ENCODE assay signal across 12 cellular contexts in the genomic region with DNA sequence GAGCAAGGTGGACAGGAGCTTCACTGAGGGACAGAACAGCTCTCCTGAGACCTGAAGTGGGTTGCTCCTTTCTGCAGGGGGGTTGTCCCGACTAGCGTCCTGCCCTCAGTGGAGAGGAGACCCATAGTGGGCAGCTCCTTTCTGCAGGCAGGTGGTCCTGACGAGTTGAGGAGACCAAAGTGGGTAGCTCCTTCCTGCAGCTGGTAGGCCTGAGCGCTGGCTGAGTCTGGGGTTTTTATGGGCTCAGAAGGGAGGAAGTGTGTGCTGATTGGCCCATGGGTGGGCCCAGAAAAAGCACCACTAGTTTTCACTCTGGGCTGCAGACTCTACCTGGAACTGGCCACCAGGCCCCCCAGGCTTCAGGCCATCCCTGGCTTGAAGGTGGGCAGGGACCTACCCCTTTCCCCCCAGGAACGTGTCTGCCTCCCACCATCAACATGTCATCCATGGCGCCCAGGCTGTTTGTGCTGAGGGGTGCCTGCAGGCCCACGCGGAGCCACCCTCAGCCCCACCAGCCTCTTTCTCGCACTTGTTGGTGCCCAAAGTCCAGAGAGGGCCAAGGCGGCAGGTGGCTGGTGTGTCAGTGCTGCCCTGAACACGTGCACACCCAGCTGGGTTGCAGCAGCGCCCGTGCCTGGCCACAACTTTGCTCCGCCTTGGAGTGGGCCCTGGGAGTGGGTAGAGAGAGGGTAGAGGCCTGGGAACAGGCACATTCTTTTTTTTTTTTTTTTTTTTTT. TPM values are rescaled to one million over a fixed set of nuclear protein-coding genes. Genes with fewer than 3 reads are reported as not detected.
DNase-seq lines count a peak whose midpoint lies in the region; ATAC-seq, FAIRE-seq and TF ChIP-seq lines count a peak whose summit lies in the region.
"Had no signal": no experiment of that assay in that cellular context is flagged by ENCODE, and none has a peak within 500 bp of the region (broad histone marks: within the 10 kb centered on the region; RNA-seq: fewer than 3 reads in every experiment).

No MANE protein-coding gene starts in this region.

- TF ChIP-seq CTCF in KMS-11 (conservative IDR thresholded peaks at IDR 0.05; ENCODE audit: low read depth, low read length) (no peak), GM12878 (IDR thresholded peaks at IDR 0.05 in 2 of 3, conservative IDR thresholded peaks at IDR 0.05 in 1 of 3; ENCODE audit: control insufficient read depth in 2 of 3, extremely low read depth in 1 of 3, insufficient read depth in 1 of 3, low read depth in 3 of 3, low read length in 3 of 3) (no peak), neural progenitor cell (IDR thresholded peaks at IDR 0.05) (no peak), gastroesophageal sphincter (IDR thresholded peaks at IDR 0.05) (no peak)

- H4K20me1 ChIP-seq in KMS-11 (ENCODE audit: insufficient read depth) (no peaks in the 10 kb centered on the region), GM12878 (ENCODE audit: control insufficient read depth, insufficient read depth) (no peaks in the 10 kb centered on the region), neural progenitor cell (ENCODE audit: low read depth) (peaks cover 27% of the 10 kb centered on the region)

- peak overlapping the region; percentile 93 for H3K4me3 Mint-ChIP-seq in activated CD4-positive, alpha-beta T cell treated with anti-CD3 and anti-CD28 coated beads for 36 hours
- H3K4me3 Mint-ChIP-seq in neural progenitor cell, result peak overlapping the region; percentile 89

- no peaks in the 10 kb centered on the region for H3K27me3 Mint-ChIP-seq in activated CD4-positive, alpha-beta T cell treated with anti-CD3 and anti-CD28 coated beads for 36 hours
- peaks cover 4% of the 10 kb centered on the region for H3K27me3 Mint-ChIP-seq in neural progenitor cell (ENCODE audit: insufficient read depth, low read depth)

- peaks cover 30% of the 10 kb centered on the region for H3K79me2 ChIP-seq in KMS-11 (ENCODE audit: insufficient read depth, low read depth)
- H3K79me2 ChIP-seq in GM12878 (ENCODE audit: control insufficient read depth, insufficient read depth, low read length), result peaks cover 40% of the 10 kb centered on the region
- H3K79me2 ChIP-seq in neural progenitor cell (ENCODE audit: low read depth), result peaks cover 44% of the 10 kb centered on the region

- no peak for ATAC-seq in activated CD4-positive, alpha-beta T cell treated with anti-CD3 and anti-CD28 coated beads for 36 hours
- no peak for ATAC-seq in GM12878
- no peak for ATAC-seq in HG02610 (IDR thresholded peaks at IDR 0.05; ENCODE audit: unreplicated experiment)
- no peak for ATAC-seq in GM21576 (IDR thresholded peaks at IDR 0.05; ENCODE audit: unreplicated experiment)
- no peak for ATAC-seq in gastroesophageal sphincter

- 88% methylated on average over 13 of the region's 14 CpGs for WGBS in GM12878 (ENCODE audit: insufficient coverage, insufficient replicate concordance, low lambda C conversion rate, missing lambda C conversion rate)
- WGBS in gastroesophageal sphincter (ENCODE audit: low coverage in 1 of 2), 2 donors, result no CpG with 5 or more reads among the region's 14 CpGs

- TF ChIP-seq RAD21 in GM12878 (IDR thresholded peaks at IDR 0.05; ENCODE audit: insufficient read depth, low read depth, low read length), result no peak

- SMC1A ChIA-PET in GM12878 (lab: Charles Lee; ENCODE audit: uncharacterized antibody, unreplicated experiment), result interaction anchor here (0.7 to 1.2 kb wide), 3 partner anchors 108 to 383 kb away, joined by 3 read pairs; no protein-coding TSS in a partner anchor

- in situ Hi-C loops in GM12878 (cut with MboI), result loop anchor here (10.0 kb wide), 1 partner anchor 271 kb away; no protein-coding TSS in a partner anchor

- no peak for TF ChIP-seq EP300 in GM12878 (IDR thresholded peaks at IDR 0.05; ENCODE audit: borderline replicate concordance in 1 of 2, control insufficient read depth in 1 of 2, low read depth in 2 of 2, low read length in 2 of 2)
- TF ChIP-seq EP300 in gastroesophageal sphincter (IDR thresholded peaks at IDR 0.05), result no peak

- peak overlapping the region; percentile 97 for H3K4me2 ChIP-seq in KMS-11
- H3K4me2 ChIP-seq in GM12878 (ENCODE audit: control insufficient read depth, insufficient read depth), result no peak overlapping the region
- no peak overlapping the region for H3K4me2 ChIP-seq in neural progenitor cell

- H2AFZ ChIP-seq in KMS-11 (ENCODE audit: low read depth) (peak overlapping the region; percentile 96), GM12878 (ENCODE audit: control insufficient read depth, low read depth, low read length) (peak overlapping the region; percentile 84; the same call in 1 of the 2 replicates), neural progenitor cell (replicated peaks) (no peak overlapping the region)

- H3K9me3 ChIP-seq in GM12878 (replicated peaks; ENCODE audit: control insufficient read depth, insufficient read depth, low read length), result peaks cover 4% of the 10 kb centered on the region
- no peaks in the 10 kb centered on the region for H3K9me3 ChIP-seq in neural progenitor cell (ENCODE audit: low read depth)
- H3K9me3 ChIP-seq in gastroesophageal sphincter, result no peaks in the 10 kb centered on the region

- peaks cover 36% of the 10 kb centered on the region for H3K4me1 ChIP-seq in KMS-11 (ENCODE audit: low read depth, poor library complexity, severe bottlenecking)
- H3K4me1 ChIP-seq in GM12878 (ENCODE audit: control insufficient read depth, insufficient read depth, low read length), result peaks cover 14% of the 10 kb centered on the region
- peaks cover 19% of the 10 kb centered on the region for H3K4me1 ChIP-seq in neural progenitor cell
- H3K4me1 ChIP-seq in gastroesophageal sphincter, result peaks cover 0 to 34% (median 11%) of the 10 kb centered on the region in 3 donors

- BruUV-seq in GM12878 (replicated peaks; lab: Mats Ljungman, UMichigan), result no TSS peak

- H3K4me1 Mint-ChIP-seq in activated CD4-positive, alpha-beta T cell treated with anti-CD3 and anti-CD28 coated beads for 36 hours, result peaks cover 32% of the 10 kb centered on the region
- peaks cover 25% of the 10 kb centered on the region for H3K4me1 Mint-ChIP-seq in neural progenitor cell

- no peak overlapping the region for H3K4me3 ChIP-seq in KMS-11 (IDR thresholded peaks at IDR 0.05; ENCODE audit: insufficient read depth, low read depth, low read length)
- no peak overlapping the region for H3K4me3 ChIP-seq in GM12878
- no peak overlapping the region for H3K4me3 ChIP-seq in neural progenitor cell
- no peak overlapping the region for H3K4me3 ChIP-seq in gastroesophageal sphincter

- CTCF ChIA-PET in activated CD4-positive, alpha-beta T cell treated with anti-CD3 and anti-CD28 coated beads for 36 hours (lab: Charles Lee), result interaction anchor here (0.7 to 1.0 kb wide), 2 partner anchors 9 to 668 kb away, joined by 3 to 4 read pairs; no protein-coding TSS in a partner anchor
- CTCF ChIA-PET in GM12878 (lab: Yijun Ruan, JAX), result interaction anchor here (0.7 to 1.1 kb wide), 4 partner anchors 9 to 236 kb away, joined by 3 to 5 read pairs (median 4); no protein-coding TSS in a partner anchor

- TF ChIP-seq POLR2A in GM12878 (IDR thresholded peaks at IDR 0.05; ENCODE audit: low read depth, low read length) (no peak), gastroesophageal sphincter (IDR thresholded peaks at IDR 0.05) (no peak)

- peak; percentile 32 for DNase-seq in activated CD4-positive, alpha-beta T cell treated with anti-CD3 and anti-CD28 coated beads for 36 hours
- DNase-seq in activated CD4-positive, alpha-beta T cell treated with anti-CD3 and anti-CD28 coated beads, Interleukin-2, amount 50 U/mL, for 4 hours, result no peak
- DNase-seq in GM12878 (ENCODE audit: low read depth, low spot score), result no peak
- DNase-seq in neural progenitor cell (ENCODE audit: low spot score), result no peak
- DNase-seq: activated gamma-delta T cell treated with Interleukin-2 at 50 U/mL for 16 hours, NCI-H1048, NCI-H510A, trophoblast cell had no signal

- H3K36me3 ChIP-seq in KMS-11 (ENCODE audit: insufficient read depth) (no peaks in the 10 kb centered on the region; the same call in 1 of the 2 replicates), GM12878 (ENCODE audit: control insufficient read depth in 2 of 2, insufficient read depth in 2 of 2, low read length in 1 of 2) (no peaks in the 10 kb centered on the region), neural progenitor cell (no peaks in the 10 kb centered on the region), gastroesophageal sphincter (no peaks in the 10 kb centered on the region)

- peaks cover 5% of the 10 kb centered on the region for H3K9me3 Mint-ChIP-seq in activated CD4-positive, alpha-beta T cell treated with anti-CD3 and anti-CD28 coated beads for 36 hours (ENCODE audit: low read depth)
- H3K9me3 Mint-ChIP-seq in neural progenitor cell, result peaks cover 2% of the 10 kb centered on the region

- no peak for FAIRE-seq in GM12878 (lab: Jason Lieb, UNC)

- RAD21 ChIA-PET in GM12878 (lab: Charles Lee; ENCODE audit: unreplicated experiment), result no interaction called here

- no peaks in the 10 kb centered on the region for H3K27me3 ChIP-seq in KMS-11 (ENCODE audit: insufficient read depth, low read depth)
- H3K27me3 ChIP-seq in GM12878 (replicated peaks in 1 of 2; ENCODE audit: control insufficient read depth in 2 of 2, insufficient read depth in 2 of 2, low read length in 1 of 2), result no peaks in the 10 kb centered on the region
- H3K27me3 ChIP-seq in neural progenitor cell, result no peaks in the 10 kb centered on the region
- peaks cover 3% of the 10 kb centered on the region for H3K27me3 ChIP-seq in gastroesophageal sphincter

- H3K27ac ChIP-seq in KMS-11 (peak overlapping the region; percentile 85; the same call in 1 of the 2 replicates), GM12878 (ENCODE audit: control insufficient read depth, insufficient read depth) (no peak overlapping the region), neural progenitor cell (no peak overlapping the region), gastroesophageal sphincter (no peak overlapping the region)

- H3K36me3 Mint-ChIP-seq in activated CD4-positive, alpha-beta T cell treated with anti-CD3 and anti-CD28 coated beads for 36 hours (ENCODE audit: low read depth), result peaks cover 29% of the 10 kb centered on the region
- H3K36me3 Mint-ChIP-seq in neural progenitor cell, result peaks cover 18% of the 10 kb centered on the region

- intact Hi-C loops in activated CD4-positive, alpha-beta T cell treated with anti-CD3 and anti-CD28 coated beads for 36 hours (cut with DNase I, micrococcal nuclease), result loop anchor here in 1 of 2 experiments (10.0 kb wide), 1 partner anchor 1251 kb away; no protein-coding TSS in a partner anchor
- intact Hi-C loops in GM12878 (cut with micrococcal nuclease; ENCODE audit: unreplicated experiment), result no loop called here

- peak overlapping the region; percentile 95 for H3K27ac Mint-ChIP-seq in activated CD4-positive, alpha-beta T cell treated with anti-CD3 and anti-CD28 coated beads for 36 hours
- no peak overlapping the region for H3K27ac Mint-ChIP-seq in neural progenitor cell

- H3K9ac ChIP-seq in KMS-11 (peak overlapping the region; percentile 84; the same call in 1 of the 2 replicates), GM12878 (ENCODE audit: control insufficient read depth, insufficient read depth, low read length) (no peak overlapping the region), neural progenitor cell (no peak overlapping the region)

- POLR2A ChIA-PET in activated CD4-positive, alpha-beta T cell treated with anti-CD3 and anti-CD28 coated beads for 36 hours (lab: Charles Lee), result interaction anchor here (0.6 kb wide), 1 partner anchor 114 kb away, joined by 6 read pairs; no protein-coding TSS in a partner anchor
- POLR2A ChIA-PET in GM12878 (lab: Charles Lee), result interaction anchor here (0.8 to 1.1 kb wide), 2 partner anchors 35 to 99 kb away, joined by 3 read pairs; no protein-coding TSS in a partner anchor

- peaks cover 27% of the 10 kb centered on the region for H3F3A ChIP-seq in neural progenitor cell (ENCODE audit: low read depth)

RNA-seq across cellular contexts. Expression of a gene that starts 1.6 kb away (rescaled TPM):
- total RNA-seq in activated CD4-positive, alpha-beta T cell treated with anti-CD3 and anti-CD28 coated beads for 36 hours, result 100 to 1,000 TPM; 201 to 273 TPM
- 80.2 and 89.8 TPM in 2 replicates for total RNA-seq in GM12878 (2013; cell fraction: nucleolus; rRNA removed)
- 202 and 261 TPM in 2 replicates for total RNA-seq in GM12878 (2014; rRNA removed)
- 331 and 346 TPM in 2 replicates for total RNA-seq in GM12878 (2014; rRNA removed; fragmentation: Illumina TruSeq; extraction: Trizol)
- total RNA-seq in GM12878 (2021), result 187 and 189 TPM in 2 replicates
- polyA plus RNA-seq in GM12878 (2011; ENCODE audit: low read depth), result 40.6 TPM
- 157 and 297 TPM in 2 replicates for polyA plus RNA-seq in GM12878 (2011; rRNA removed)
- 37.2 and 48.9 TPM in 2 replicates for polyA plus RNA-seq in GM12878 (2011; cell fraction: cytosol; rRNA removed)
- polyA plus RNA-seq in GM12878 (2011; cell fraction: nucleus; rRNA removed), result 39.0 and 50.4 TPM in 2 replicates
- polyA plus RNA-seq in GM12878 (2012), result 91.2 and 106 TPM in 2 replicates
- polyA plus RNA-seq in GM12878 (2014; fragmentation: Illumina TruSeq; extraction: Trizol), result 312 and 372 TPM in 2 replicates
- polyA plus RNA-seq in GM12878 (2014; fragmentation: Nextera tagmentation; extraction: Ambion mirVana), result 100 to 1,000 TPM; 111 to 117 TPM
- 139 and 164 TPM in 2 replicates for polyA plus RNA-seq in GM12878 (2014; rRNA removed)
- polyA plus RNA-seq in GM12878 (2016; fragmentation: Nextera tagmentation; extraction: Ambion mirVana), result 100 to 1,000 TPM; 206 to 212 TPM
- polyA minus RNA-seq in GM12878 (2011; rRNA and poly(A)+ RNA removed), result 25.4 and 34.5 TPM in 2 replicates
- 52.5 and 58.5 TPM in 2 replicates for polyA minus RNA-seq in GM12878 (2011; cell fraction: cytosol; rRNA and poly(A)+ RNA removed)
- polyA minus RNA-seq in GM12878 (2011; cell fraction: nucleus; rRNA and poly(A)+ RNA removed), result 30.2 and 60.7 TPM in 2 replicates
- 334 and 501 TPM in 2 replicates for total RNA-seq in neural progenitor cell (ENCODE audit: low replicate concordance)
- total RNA-seq in gastroesophageal sphincter, result 100 to 1,000 TPM; 162 to 186 (median 177) TPM
